Comparison of ENCODE assay signal across 8 cellular contexts in genomic region chr19:45591004-45591637, GRCh38. TPM values are rescaled to one million over a fixed set of nuclear protein-coding genes. Genes with fewer than 3 reads are reported as not detected.
DNase-seq lines count a peak whose midpoint lies in the region; ATAC-seq, FAIRE-seq and TF ChIP-seq lines count a peak whose summit lies in the region.

No MANE protein-coding gene starts in this region.

- dilution Hi-C loops in keratinocyte (cut with MboI; ENCODE audit: extremely low pct_ligation_motif_present, low sequenced_read_pairs): no loop called here

- peak; percentile 88 for ATAC-seq in stimulated activated naive CD8-positive, alpha-beta T cell treated with anti-CD3 and anti-CD28 coated beads, Interleukin-15, amount 100 ng/mL, for 72 hours
- no peak for ATAC-seq in HG03025 (IDR thresholded peaks at IDR 0.05; ENCODE audit: low FRiP score, unreplicated experiment)
- ATAC-seq in HG02763 (IDR thresholded peaks at IDR 0.05; ENCODE audit: unreplicated experiment): no peak
- no peak for ATAC-seq in stimulated activated memory B cell treated with anti-CD40 and anti-IgM and Interleukin-4, amounts not matched to agents 10 μg/mL and 1 μg/mL and 100 μg/mL, for 72 hours

- no peak overlapping the region for H2AFZ ChIP-seq in keratinocyte (ENCODE audit: control insufficient read depth, low read length)

- no peaks in the 10 kb centered on the region for H3K9me3 Mint-ChIP-seq in activated T-helper 1 cell treated with anti-CD3 and anti-CD28 coated beads, Interleukin-12 subunit alpha, Interleukin-12 subunit beta, Interleukin-2, Interleukin-4 antibody, amounts not matched to agents 30 ng/mL and 10 ng/mL and 1 ng/mL, durations not matched to agents 14 hours and 24 hours and 36 hours
- peaks cover 0 to 7% of the 10 kb centered on the region in 2 donors for H3K9me3 Mint-ChIP-seq in stimulated activated naive CD8-positive, alpha-beta T cell treated with anti-CD3 and anti-CD28 coated beads, Interleukin-15, amount 100 ng/mL, for 72 hours
- H3K9me3 Mint-ChIP-seq in stimulated activated memory B cell treated with anti-CD40 and anti-IgM and Interleukin-4, amounts not matched to agents 10 μg/mL and 1 μg/mL and 100 μg/mL, for 72 hours: no peaks in the 10 kb centered on the region

- no peaks in the 10 kb centered on the region for H3K9me1 ChIP-seq in keratinocyte (ENCODE audit: control insufficient read depth, extremely low read depth, insufficient read depth, low read length)

- peak; percentile 35 for DNase-seq in ELR (ENCODE audit: low read depth)
- DNase-seq in NCI-H146 treated with DMSO at 0.1 percent for 48 hours (lab: John Stamatoyannopoulos, UW; ENCODE audit: unreplicated experiment): peak; percentile 49
- peak; percentile 17 for DNase-seq in activated T-helper 1 cell treated with anti-CD3 and anti-CD28 coated beads, Interleukin-12 subunit alpha, Interleukin-12 subunit beta, Interleukin-2, Interleukin-4 antibody, amounts not matched to agents 30 ng/mL and 10 ng/mL and 1 ng/mL, durations not matched to agents 14 hours and 24 hours and 36 hours (ENCODE audit: low spot score)
- DNase-seq in keratinocyte (ENCODE audit: low read depth, low spot score): no peak
- peak in 1 of 2 donors; percentile 57 for DNase-seq in stimulated activated naive CD8-positive, alpha-beta T cell treated with anti-CD3 and anti-CD28 coated beads, Interleukin-15, amount 100 ng/mL, for 72 hours

- H3K9ac ChIP-seq in keratinocyte (ENCODE audit: control insufficient read depth, extremely low read depth, insufficient read depth, low read length): no peak overlapping the region

- H3K27ac ChIP-seq in keratinocyte (ENCODE audit: control insufficient read depth, insufficient read depth, low read length): no peak overlapping the region

- no peak for FAIRE-seq in keratinocyte (lab: Jason Lieb, UNC)

- peak; percentile 58 to 96 (median 85) for TF ChIP-seq CTCF in keratinocyte (optimal IDR thresholded peaks at IDR 0.05 in 1 of 3, IDR thresholded peaks at IDR 0.05 in 1 of 3, conservative IDR thresholded peaks at IDR 0.05 in 1 of 3; ENCODE audit: extremely low read depth in 1 of 3, insufficient read depth in 2 of 3, low read length in 3 of 3)

- H3K27me3 Mint-ChIP-seq in activated T-helper 1 cell treated with anti-CD3 and anti-CD28 coated beads, Interleukin-12 subunit alpha, Interleukin-12 subunit beta, Interleukin-2, Interleukin-4 antibody, amounts not matched to agents 30 ng/mL and 10 ng/mL and 1 ng/mL, durations not matched to agents 14 hours and 24 hours and 36 hours (ENCODE audit: insufficient read depth): peaks cover 5% of the 10 kb centered on the region
- peaks cover 49% of the 10 kb centered on the region for H3K27me3 Mint-ChIP-seq in stimulated activated naive CD8-positive, alpha-beta T cell treated with anti-CD3 and anti-CD28 coated beads, Interleukin-15, amount 100 ng/mL, for 72 hours
- peaks cover 49% of the 10 kb centered on the region for H3K27me3 Mint-ChIP-seq in stimulated activated memory B cell treated with anti-CD40 and anti-IgM and Interleukin-4, amounts not matched to agents 10 μg/mL and 1 μg/mL and 100 μg/mL, for 72 hours

- intact Hi-C loops in activated T-helper 1 cell treated with anti-CD3 and anti-CD28 coated beads, Interleukin-12 subunit alpha, Interleukin-12 subunit beta, Interleukin-2, Interleukin-4 antibody, amounts not matched to agents 30 ng/mL and 10 ng/mL and 1 ng/mL, durations not matched to agents 14 hours and 24 hours and 36 hours (cut with micrococcal nuclease): no loop called here

- H3K27me3 ChIP-seq in keratinocyte (ENCODE audit: control insufficient read depth, extremely low read depth, insufficient read depth, low read length): no peaks in the 10 kb centered on the region

- no peak overlapping the region for H3K4me2 ChIP-seq in keratinocyte (ENCODE audit: control insufficient read depth, extremely low read depth, insufficient read depth, low read depth, low read length)

- no peak overlapping the region for H3K4me3 ChIP-seq in keratinocyte (ENCODE audit: control insufficient read depth in 2 of 3, extremely low read depth in 1 of 3, insufficient read depth in 2 of 3, low read depth in 1 of 3, low read length in 3 of 3)

- no peak overlapping the region for H3K4me3 Mint-ChIP-seq in activated T-helper 1 cell treated with anti-CD3 and anti-CD28 coated beads, Interleukin-12 subunit alpha, Interleukin-12 subunit beta, Interleukin-2, Interleukin-4 antibody, amounts not matched to agents 30 ng/mL and 10 ng/mL and 1 ng/mL, durations not matched to agents 14 hours and 24 hours and 36 hours
- H3K4me3 Mint-ChIP-seq in stimulated activated naive CD8-positive, alpha-beta T cell treated with anti-CD3 and anti-CD28 coated beads, Interleukin-15, amount 100 ng/mL, for 72 hours: no peak overlapping the region
- no peak overlapping the region for H3K4me3 Mint-ChIP-seq in stimulated activated memory B cell treated with anti-CD40 and anti-IgM and Interleukin-4, amounts not matched to agents 10 μg/mL and 1 μg/mL and 100 μg/mL, for 72 hours

- H3K36me3 Mint-ChIP-seq in activated T-helper 1 cell treated with anti-CD3 and anti-CD28 coated beads, Interleukin-12 subunit alpha, Interleukin-12 subunit beta, Interleukin-2, Interleukin-4 antibody, amounts not matched to agents 30 ng/mL and 10 ng/mL and 1 ng/mL, durations not matched to agents 14 hours and 24 hours and 36 hours (ENCODE audit: low read depth): no peaks in the 10 kb centered on the region
- no peaks in the 10 kb centered on the region for H3K36me3 Mint-ChIP-seq in stimulated activated memory B cell treated with anti-CD40 and anti-IgM and Interleukin-4, amounts not matched to agents 10 μg/mL and 1 μg/mL and 100 μg/mL, for 72 hours

- no peaks in the 10 kb centered on the region for H3K79me2 ChIP-seq in keratinocyte (ENCODE audit: control insufficient read depth, insufficient read depth, low read length)

- H4K20me1 ChIP-seq in keratinocyte (ENCODE audit: control insufficient read depth, extremely low read depth, insufficient read depth, low read length): no peaks in the 10 kb centered on the region

- no peaks in the 10 kb centered on the region for H3K9me3 ChIP-seq in keratinocyte (ENCODE audit: control insufficient read depth, low read depth, low read length)

- H3K4me1 ChIP-seq in keratinocyte (ENCODE audit: control insufficient read depth, extremely low read depth, insufficient read depth, low read length): peaks cover 3% of the 10 kb centered on the region

- peaks cover 15% of the 10 kb centered on the region for H3K4me1 Mint-ChIP-seq in activated T-helper 1 cell treated with anti-CD3 and anti-CD28 coated beads, Interleukin-12 subunit alpha, Interleukin-12 subunit beta, Interleukin-2, Interleukin-4 antibody, amounts not matched to agents 30 ng/mL and 10 ng/mL and 1 ng/mL, durations not matched to agents 14 hours and 24 hours and 36 hours (ENCODE audit: low read depth)
- peaks cover 22% of the 10 kb centered on the region for H3K4me1 Mint-ChIP-seq in stimulated activated naive CD8-positive, alpha-beta T cell treated with anti-CD3 and anti-CD28 coated beads, Interleukin-15, amount 100 ng/mL, for 72 hours
- H3K4me1 Mint-ChIP-seq in stimulated activated memory B cell treated with anti-CD40 and anti-IgM and Interleukin-4, amounts not matched to agents 10 μg/mL and 1 μg/mL and 100 μg/mL, for 72 hours: peaks cover 6% of the 10 kb centered on the region

- no peak overlapping the region for H3K27ac Mint-ChIP-seq in activated T-helper 1 cell treated with anti-CD3 and anti-CD28 coated beads, Interleukin-12 subunit alpha, Interleukin-12 subunit beta, Interleukin-2, Interleukin-4 antibody, amounts not matched to agents 30 ng/mL and 10 ng/mL and 1 ng/mL, durations not matched to agents 14 hours and 24 hours and 36 hours
- no peak overlapping the region for H3K27ac Mint-ChIP-seq in stimulated activated naive CD8-positive, alpha-beta T cell treated with anti-CD3 and anti-CD28 coated beads, Interleukin-15, amount 100 ng/mL, for 72 hours
- no peak overlapping the region for H3K27ac Mint-ChIP-seq in stimulated activated memory B cell treated with anti-CD40 and anti-IgM and Interleukin-4, amounts not matched to agents 10 μg/mL and 1 μg/mL and 100 μg/mL, for 72 hours

- H3K36me3 ChIP-seq in keratinocyte (ENCODE audit: control insufficient read depth in 2 of 2, extremely low read depth in 1 of 2, insufficient read depth in 2 of 2, low read length in 2 of 2): no peaks in the 10 kb centered on the region

RNA-seq across cellular contexts. Expression of gene OPA3, which starts 6.5 kb away (rescaled TPM):
- 12.1 and 16.2 TPM in 2 replicates for total RNA-seq in activated T-helper 1 cell treated with anti-CD3 and anti-CD28 coated beads, Interleukin-12 subunit alpha, Interleukin-12 subunit beta, Interleukin-2, Interleukin-4 antibody, amounts not matched to agents 30 ng/mL and 10 ng/mL and 1 ng/mL, durations not matched to agents 14 hours and 24 hours and 36 hours
- polyA plus RNA-seq in keratinocyte: 11.9 to 16.5 TPM (median 16.5 TPM) in 3 replicates
- 1.5 TPM for polyA plus RNA-seq in keratinocyte (2011; ENCODE audit: low read depth)
- 17.6 and 18.3 TPM in 2 replicates for polyA plus RNA-seq in keratinocyte (2011; cell fraction: cytosol; rRNA removed)
- polyA plus RNA-seq in keratinocyte (2011; cell fraction: nucleus; rRNA removed): 16.5 and 23.5 TPM in 2 replicates
- polyA plus RNA-seq in keratinocyte (2012; ENCODE audit: low replicate concordance): 5.5 and 11.4 TPM in 2 replicates
- 14.4 to 24.5 TPM (median 20.5 TPM) in 3 replicates for polyA minus RNA-seq in keratinocyte
- polyA minus RNA-seq in keratinocyte (2011; cell fraction: cytosol; rRNA and poly(A)+ RNA removed): 9.2 TPM
- polyA minus RNA-seq in keratinocyte (2011; cell fraction: nucleus; rRNA and poly(A)+ RNA removed): 5.6 and 10.1 TPM in 2 replicates

RNA-seq across cellular contexts. Expression of gene GPR4, which starts 10.9 kb away (rescaled TPM):
- total RNA-seq in activated T-helper 1 cell treated with anti-CD3 and anti-CD28 coated beads, Interleukin-12 subunit alpha, Interleukin-12 subunit beta, Interleukin-2, Interleukin-4 antibody, amounts not matched to agents 30 ng/mL and 10 ng/mL and 1 ng/mL, durations not matched to agents 14 hours and 24 hours and 36 hours: not detected in 2 replicates
- 0.13 to 0.14 TPM in 2 of 3 replicates, not detected in the other for polyA plus RNA-seq in keratinocyte
- not detected for polyA plus RNA-seq in keratinocyte (2011; ENCODE audit: low read depth)
- 0.03 TPM in 1 of 2 replicates, not detected in the other for polyA plus RNA-seq in keratinocyte (2011; cell fraction: cytosol; rRNA removed)
- polyA plus RNA-seq in keratinocyte (2011; cell fraction: nucleus; rRNA removed): 0.40 TPM in 1 of 2 replicates, not detected in the other
- polyA plus RNA-seq in keratinocyte (2012; ENCODE audit: low replicate concordance): 0.04 TPM in 1 of 2 replicates, not detected in the other
- polyA minus RNA-seq in keratinocyte: 0.07 TPM in 1 of 3 replicates, not detected in the others
- polyA minus RNA-seq in keratinocyte (2011; cell fraction: cytosol; rRNA and poly(A)+ RNA removed): not detected
- polyA minus RNA-seq in keratinocyte (2011; cell fraction: nucleus; rRNA and poly(A)+ RNA removed): not detected in 2 replicates

RNA-seq across cellular contexts. Expression of gene EML2, which starts 48.1 kb away (rescaled TPM):
- total RNA-seq in activated T-helper 1 cell treated with anti-CD3 and anti-CD28 coated beads, Interleukin-12 subunit alpha, Interleukin-12 subunit beta, Interleukin-2, Interleukin-4 antibody, amounts not matched to agents 30 ng/mL and 10 ng/mL and 1 ng/mL, durations not matched to agents 14 hours and 24 hours and 36 hours: 148 and 152 TPM in 2 replicates
- polyA plus RNA-seq in keratinocyte: 35.4 to 43.4 TPM (median 41.8 TPM) in 3 replicates
- 28.3 TPM for polyA plus RNA-seq in keratinocyte (2011; ENCODE audit: low read depth)
- 29.3 and 42.9 TPM in 2 replicates for polyA plus RNA-seq in keratinocyte (2011; cell fraction: cytosol; rRNA removed)
- 134 and 138 TPM in 2 replicates for polyA plus RNA-seq in keratinocyte (2011; cell fraction: nucleus; rRNA removed)
- polyA plus RNA-seq in keratinocyte (2012; ENCODE audit: low replicate concordance): 65.7 and 69.9 TPM in 2 replicates
- 48.2 to 87.1 TPM (median 56.6 TPM) in 3 replicates for polyA minus RNA-seq in keratinocyte
- 85.9 TPM for polyA minus RNA-seq in keratinocyte (2011; cell fraction: cytosol; rRNA and poly(A)+ RNA removed)
- 38.8 and 46.1 TPM in 2 replicates for polyA minus RNA-seq in keratinocyte (2011; cell fraction: nucleus; rRNA and poly(A)+ RNA removed)
